In the genomic region with DNA sequence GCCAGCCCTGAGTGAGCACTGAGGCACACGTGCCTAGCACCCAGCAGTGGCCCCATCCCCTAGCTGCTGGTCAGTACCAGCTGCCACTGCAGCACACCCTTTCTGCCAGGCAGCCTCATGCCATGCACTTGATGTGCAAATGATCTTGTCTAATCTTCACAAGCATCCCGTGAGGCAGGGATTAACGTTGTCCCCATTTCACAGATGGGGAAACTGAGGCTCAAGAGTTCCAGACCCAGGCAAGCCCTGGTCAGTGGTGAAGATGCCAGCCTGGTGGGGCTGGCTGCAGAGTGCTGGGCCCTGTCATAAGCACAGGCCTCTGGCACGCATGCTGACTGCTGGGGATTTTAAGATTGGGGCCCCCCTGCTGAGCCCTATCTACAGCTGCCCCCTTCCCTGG, we compare ENCODE assay signal across 2 cellular contexts.
A peak's percentile ranks its signal among the peaks of the same experiment; 100 is the strongest.
TF ChIP-seq lines count a peak whose summit lies in the region.

No MANE protein-coding gene starts in this region.

TF ChIP-seq in H1, 55 proteins besides CTCF, POLR2A, EP300 and RAD21:
- no peak for TF ChIP-seq POU5F1 (IDR thresholded peaks at IDR 0.05; ENCODE audit: low read depth, low read length)
- peak; percentile 49; the same call in 1 of the 2 replicates for TF ChIP-seq KDM1A (IDR thresholded peaks at IDR 0.05; ENCODE audit: borderline replicate concordance, low read length)
- no peak for TF ChIP-seq NRF1 (IDR thresholded peaks at IDR 0.05; ENCODE audit: low read depth, low read length)

TF ChIP-seq in WTC11, 78 proteins besides CTCF, POLR2A, EP300 and RAD21:
- TF ChIP-seq RORB (CRISPR knock-in tag; IDR thresholded peaks at IDR 0.05) (no peak), NR2C2 (CRISPR knock-in tag; IDR thresholded peaks at IDR 0.05) (no peak), GABPB1 (CRISPR knock-in tag; IDR thresholded peaks at IDR 0.05) (no peak), HMGA2 (CRISPR knock-in tag; IDR thresholded peaks at IDR 0.05) (no peak)
- TF ChIP-seq, protein P1, sequence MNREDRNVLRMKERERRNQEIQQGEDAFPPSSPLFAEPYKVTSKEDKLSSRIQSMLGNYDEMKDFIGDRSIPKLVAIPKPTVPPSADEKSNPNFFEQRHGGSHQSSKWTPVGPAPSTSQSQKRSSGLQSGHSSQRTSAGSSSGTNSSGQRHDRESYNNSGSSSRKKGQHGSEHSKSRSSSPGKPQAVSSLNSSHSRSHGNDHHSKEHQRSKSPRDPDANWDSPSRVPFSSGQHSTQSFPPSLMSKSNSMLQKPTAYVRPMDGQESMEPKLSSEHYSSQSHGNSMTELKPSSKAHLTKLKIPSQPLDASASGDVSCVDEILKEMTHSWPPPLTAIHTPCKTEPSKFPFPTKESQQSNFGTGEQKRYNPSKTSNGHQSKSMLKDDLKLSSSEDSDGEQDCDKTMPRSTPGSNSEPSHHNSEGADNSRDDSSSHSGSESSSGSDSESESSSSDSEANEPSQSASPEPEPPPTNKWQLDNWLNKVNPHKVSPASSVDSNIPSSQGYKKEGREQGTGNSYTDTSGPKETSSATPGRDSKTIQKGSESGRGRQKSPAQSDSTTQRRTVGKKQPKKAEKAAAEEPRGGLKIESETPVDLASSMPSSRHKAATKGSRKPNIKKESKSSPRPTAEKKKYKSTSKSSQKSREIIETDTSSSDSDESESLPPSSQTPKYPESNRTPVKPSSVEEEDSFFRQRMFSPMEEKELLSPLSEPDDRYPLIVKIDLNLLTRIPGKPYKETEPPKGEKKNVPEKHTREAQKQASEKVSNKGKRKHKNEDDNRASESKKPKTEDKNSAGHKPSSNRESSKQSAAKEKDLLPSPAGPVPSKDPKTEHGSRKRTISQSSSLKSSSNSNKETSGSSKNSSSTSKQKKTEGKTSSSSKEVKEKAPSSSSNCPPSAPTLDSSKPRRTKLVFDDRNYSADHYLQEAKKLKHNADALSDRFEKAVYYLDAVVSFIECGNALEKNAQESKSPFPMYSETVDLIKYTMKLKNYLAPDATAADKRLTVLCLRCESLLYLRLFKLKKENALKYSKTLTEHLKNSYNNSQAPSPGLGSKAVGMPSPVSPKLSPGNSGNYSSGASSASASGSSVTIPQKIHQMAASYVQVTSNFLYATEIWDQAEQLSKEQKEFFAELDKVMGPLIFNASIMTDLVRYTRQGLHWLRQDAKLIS (CRISPR knock-in tag; IDR thresholded peaks at IDR 0.05; ENCODE audit: borderline replicate concordance), result no peak
